In genomic region chr10:43322769-43323168, GRCh38 we compare ENCODE assay signal across 8 cellular contexts. TPM values are rescaled to one million over a fixed set of nuclear protein-coding genes. Genes with fewer than 3 reads are reported as not detected.
DNase-seq lines count a peak whose midpoint lies in the region; ATAC-seq and TF ChIP-seq lines count a peak whose summit lies in the region.

No MANE protein-coding gene starts in this region.

- POLR2A ChIA-PET in CD8-positive, alpha-beta T cell (lab: Charles Lee) = no interaction called here
- POLR2A ChIA-PET in Caco-2 (lab: Charles Lee) = no interaction called here

- H3K4me1 ChIP-seq in CD8-positive, alpha-beta T cell (ENCODE audit: insufficient read depth, low read length) = peaks cover 10% of the 10 kb centered on the region
- H3K4me1 ChIP-seq in cardiac muscle cell (ENCODE audit: low read depth) (peaks cover 4% of the 10 kb centered on the region), osteoblast (ENCODE audit: insufficient read depth, low read length) (no peaks in the 10 kb centered on the region), stomach smooth muscle (ENCODE audit: control insufficient read depth, insufficient read depth, low read length) (no peaks in the 10 kb centered on the region), Caco-2 (peaks cover 13% of the 10 kb centered on the region)

- no peaks in the 10 kb centered on the region for H3K27me3 ChIP-seq in CD8-positive, alpha-beta T cell (ENCODE audit: insufficient read depth, low read length)
- H3K27me3 ChIP-seq in cardiac muscle cell = no peaks in the 10 kb centered on the region
- peaks cover 7% of the 10 kb centered on the region for H3K27me3 ChIP-seq in osteoblast (ENCODE audit: insufficient read depth, low read length)
- H3K27me3 ChIP-seq in stomach smooth muscle (ENCODE audit: control insufficient read depth in 1 of 2, insufficient read depth in 2 of 2, low read length in 2 of 2) = peaks cover 0 to 4% of the 10 kb centered on the region in 2 donors
- H3K27me3 ChIP-seq in Caco-2 (replicated peaks; ENCODE audit: control insufficient read depth, insufficient read depth, low read length) = no peaks in the 10 kb centered on the region

- intact Hi-C loops in CD8-positive, alpha-beta T cell (cut with DNase I, micrococcal nuclease) = no loop called here
- intact Hi-C loops in Caco-2 (cut with micrococcal nuclease; ENCODE audit: unreplicated experiment) = no loop called here

- H3K9me3 Mint-ChIP-seq in CD8-positive, alpha-beta T cell = no peaks in the 10 kb centered on the region
- no peaks in the 10 kb centered on the region for H3K9me3 Mint-ChIP-seq in Caco-2 (ENCODE audit: unreplicated experiment)

- peak; percentile 64 to 86 (median 70) for DNase-seq in CD8-positive, alpha-beta T cell
- DNase-seq in SW480 (ENCODE audit: low spot score) (peak; percentile 46), amygdala (lab: John Stamatoyannopoulos, UW) (peak; percentile 26 to 98 (median 90)), cardiac muscle cell (ENCODE audit: low read depth in 1 of 2, low spot score in 1 of 2) (peak; percentile 93 to 97), osteoblast (ENCODE audit: insufficient read length, low spot score, missing footprints) (peak; percentile 94), Caco-2 (no peak)

- peak; percentile 100 for ATAC-seq in CD8-positive, alpha-beta T cell
- ATAC-seq in HG02588 (IDR thresholded peaks at IDR 0.05; ENCODE audit: unreplicated experiment) = peak; percentile 85

- H3K27ac Mint-ChIP-seq in CD8-positive, alpha-beta T cell = no peak overlapping the region
- no peak overlapping the region for H3K27ac Mint-ChIP-seq in Caco-2 (ENCODE audit: unreplicated experiment)

- H3K27me3 Mint-ChIP-seq in CD8-positive, alpha-beta T cell (ENCODE audit: low read depth) = peaks cover 11% of the 10 kb centered on the region
- no peaks in the 10 kb centered on the region for H3K27me3 Mint-ChIP-seq in Caco-2 (ENCODE audit: insufficient read depth, unreplicated experiment)

- no peak overlapping the region for H3K27ac ChIP-seq in CD8-positive, alpha-beta T cell (ENCODE audit: low read depth, low read length)
- H3K27ac ChIP-seq in cardiac muscle cell (no peak overlapping the region), osteoblast (ENCODE audit: low read depth, low read length) (no peak overlapping the region), stomach smooth muscle (ENCODE audit: low read length) (no peak overlapping the region)

- no peaks in the 10 kb centered on the region for H4K20me1 ChIP-seq in osteoblast (ENCODE audit: insufficient read depth, low read length)

- BruUV-seq in Caco-2 (replicated peaks; lab: Mats Ljungman, UMichigan) = no TSS peak

- H3K9me3 ChIP-seq in CD8-positive, alpha-beta T cell (ENCODE audit: low read length) = no peaks in the 10 kb centered on the region
- H3K9me3 ChIP-seq in cardiac muscle cell (ENCODE audit: low read depth) (no peaks in the 10 kb centered on the region), osteoblast (ENCODE audit: low read depth, low read length) (no peaks in the 10 kb centered on the region), stomach smooth muscle (ENCODE audit: control insufficient read depth in 2 of 2, low read length in 2 of 2) (no peaks in the 10 kb centered on the region), Caco-2 (no peaks in the 10 kb centered on the region)

- H3K4me3 ChIP-seq in CD8-positive, alpha-beta T cell (ENCODE audit: low read depth, low read length) = no peak overlapping the region
- H3K4me3 ChIP-seq in cardiac muscle cell (peak overlapping the region; percentile 17), osteoblast (ENCODE audit: insufficient read depth, low read length) (peak overlapping the region; percentile 46), stomach smooth muscle (ENCODE audit: low read length in 2 of 2) (peak overlapping the region; percentile 33 to 63), Caco-2 (ENCODE audit: low read depth, low read length) (no peak overlapping the region)

- H3K36me3 ChIP-seq in CD8-positive, alpha-beta T cell (ENCODE audit: insufficient read depth, low read length) = no peaks in the 10 kb centered on the region
- H3K36me3 ChIP-seq in cardiac muscle cell = no peaks in the 10 kb centered on the region
- H3K36me3 ChIP-seq in osteoblast (ENCODE audit: insufficient read depth, low read length) = no peaks in the 10 kb centered on the region
- H3K36me3 ChIP-seq in stomach smooth muscle (ENCODE audit: control insufficient read depth in 2 of 2, insufficient read depth in 2 of 2, low read length in 2 of 2) = no peaks in the 10 kb centered on the region
- H3K36me3 ChIP-seq in Caco-2 (ENCODE audit: control insufficient read depth, insufficient read depth, low read length) = no peaks in the 10 kb centered on the region

- TF ChIP-seq CTCF in CD8-positive, alpha-beta T cell (IDR thresholded peaks at IDR 0.05) = no peak
- TF ChIP-seq CTCF in cardiac muscle cell (IDR thresholded peaks at IDR 0.05; ENCODE audit: low read depth, low read length) (no peak), osteoblast (IDR thresholded peaks at IDR 0.05; ENCODE audit: extremely low read depth, low read depth, low read length) (no peak), Caco-2 (IDR thresholded peaks at IDR 0.05; ENCODE audit: insufficient read depth in 1 of 2, low read depth in 1 of 2, low read length in 1 of 2, severe bottlenecking in 1 of 2, unreplicated experiment in 1 of 2) (no peak)

- peak overlapping the region; percentile 58 for H3K4me3 Mint-ChIP-seq in CD8-positive, alpha-beta T cell
- no peak overlapping the region for H3K4me3 Mint-ChIP-seq in Caco-2 (ENCODE audit: unreplicated experiment)

- H3K79me2 ChIP-seq in osteoblast (ENCODE audit: insufficient read depth, low read length) = no peaks in the 10 kb centered on the region

- no peaks in the 10 kb centered on the region for H3K36me3 Mint-ChIP-seq in CD8-positive, alpha-beta T cell
- H3K36me3 Mint-ChIP-seq in Caco-2 (ENCODE audit: insufficient read depth, unreplicated experiment) = peaks cover 7% of the 10 kb centered on the region

- H3K9ac ChIP-seq in stomach smooth muscle (ENCODE audit: low read length in 2 of 2) = peak overlapping the region; percentile 2 to 21

- peaks cover 8% of the 10 kb centered on the region for H3K4me1 Mint-ChIP-seq in CD8-positive, alpha-beta T cell (ENCODE audit: low read depth)
- peaks cover 9% of the 10 kb centered on the region for H3K4me1 Mint-ChIP-seq in Caco-2 (ENCODE audit: low read depth, unreplicated experiment)

- peak overlapping the region; percentile 71 for H3K4me2 ChIP-seq in osteoblast (ENCODE audit: insufficient read depth, low read length)

- CTCF ChIA-PET in CD8-positive, alpha-beta T cell (lab: Charles Lee) = interaction anchor here (1.2 to 2.3 kb wide), 2 partner anchors 8 to 31 kb away, joined by 3 to 6 read pairs; no protein-coding TSS in a partner anchor
- CTCF ChIA-PET in Caco-2 (lab: Charles Lee) = no interaction called here

- H2AFZ ChIP-seq in osteoblast (ENCODE audit: low read length) = peak overlapping the region; percentile 94

RNA-seq across cellular contexts. Expression of gene FXYD4, which starts 48.7 kb away (rescaled TPM):
- total RNA-seq in CD8-positive, alpha-beta T cell = not detected
- total RNA-seq in cardiac muscle cell (not detected in 2 replicates), osteoblast (not detected in 2 replicates), Caco-2 (2022) (not detected in 2 replicates)
- polyA plus RNA-seq in cardiac muscle cell = 0.67 TPM in 1 of 2 replicates, not detected in the other

RNA-seq across cellular contexts. Expression of gene RASGEF1A, which starts 55.9 kb away (rescaled TPM):
- 1 to 10 TPM in 1 of 2 experiments, under 1 TPM in 1; 0.92 to 1.0 TPM for total RNA-seq in CD8-positive, alpha-beta T cell
- total RNA-seq in cardiac muscle cell (3.4 and 4.2 TPM in 2 replicates), osteoblast (1.1 TPM in 1 of 2 replicates, not detected in the other), Caco-2 (2022) (0.57 and 0.65 TPM in 2 replicates)
- polyA plus RNA-seq in cardiac muscle cell = 0.91 and 4.4 TPM in 2 replicates

Comparison
In these comparisons a context has a peak if more than half of its experiments do, and no peak if none do; other contexts are left out.
1. DNase-seq: peak in CD8-positive, alpha-beta T cell (7 of 7), SW480 (single experiment), amygdala (56 of 56), cardiac muscle cell (2 of 2) and osteoblast (single experiment); none in Caco-2 (0 of 2).
2. H3K4me3 ChIP-seq: peak in cardiac muscle cell (single experiment), osteoblast (single experiment) and stomach smooth muscle (2 of 2); none in CD8-positive, alpha-beta T cell (single experiment) and Caco-2 (single experiment).